19 cellular contexts compared by ENCODE assay signal in genomic region chr9:81391457-81391825, GRCh38.
DNase-seq lines count a peak whose midpoint lies in the region; ATAC-seq and TF ChIP-seq lines count a peak whose summit lies in the region.
"Had no signal": no experiment of that assay in that cellular context is flagged by ENCODE, and none has a peak within 500 bp of the region (broad histone marks: within the 10 kb centered on the region; RNA-seq: fewer than 3 reads in every experiment).

No MANE protein-coding gene starts in this region.

- TF ChIP-seq RAD21 in HCT116 (IDR thresholded peaks at IDR 0.05; ENCODE audit: low read depth), result no peak

- no peak overlapping the region for H4K8ac ChIP-seq in trophoblast cell (ENCODE audit: low read depth, low read length)

- H4K91ac ChIP-seq in trophoblast cell (ENCODE audit: low read depth, low read length), result peak overlapping the region; percentile 70

- H3K27ac ChIP-seq in HCT116 (ENCODE audit: low read depth, low read length) (no peak overlapping the region), RWPE1 (no peak overlapping the region), foreskin keratinocyte (peak overlapping the region; percentile 26), trophoblast cell (ENCODE audit: low read depth, low read length) (peak overlapping the region; percentile 84), gastrocnemius medialis (no peak overlapping the region)

- BruUV-seq in HCT116 (replicated peaks; lab: Mats Ljungman, UMichigan), result no TSS peak

- TF ChIP-seq CTCF in HCT116 (IDR thresholded peaks at IDR 0.05 in 2 of 3, conservative IDR thresholded peaks at IDR 0.05 in 1 of 3; ENCODE audit: borderline replicate concordance in 1 of 3, insufficient read depth in 1 of 3, low read depth in 2 of 3, low read length in 2 of 3), result no peak
- no peak for TF ChIP-seq CTCF in RWPE1 (conservative IDR thresholded peaks at IDR 0.05; ENCODE audit: low read depth)
- TF ChIP-seq CTCF in foreskin keratinocyte (conservative IDR thresholded peaks at IDR 0.05), result no peak
- no peak for TF ChIP-seq CTCF in gastrocnemius medialis (IDR thresholded peaks at IDR 0.05 in 4 of 5, conservative IDR thresholded peaks at IDR 0.05 in 1 of 5)

- H2AFZ ChIP-seq in HCT116 (ENCODE audit: low read depth, low read length, poor library complexity, severe bottlenecking), result no peak overlapping the region
- H2AFZ ChIP-seq in trophoblast cell (ENCODE audit: insufficient read depth, low read length, poor library complexity), result no peak overlapping the region

- POLR2A ChIA-PET in HCT116 (lab: Charles Lee) (no interaction called here), RWPE1 (lab: Yijun Ruan, JAX; ENCODE audit: low non-redundant PET) (no interaction called here)

- peak overlapping the region; percentile 46 for H2BK12ac ChIP-seq in trophoblast cell (ENCODE audit: low read length)

- no peak for DNase-seq in HCT116 (ENCODE audit: low read depth, low spot score)
- DNase-seq in RWPE1 (ENCODE audit: low spot score), result peak; percentile 31
- peak; percentile 64 to 83 for DNase-seq in foreskin keratinocyte
- DNase-seq in trophoblast cell, result peak; percentile 27 to 52
- no peak for DNase-seq in NCI-H1930 (lab: John Stamatoyannopoulos, UW)
- no peak for DNase-seq in gastrocnemius medialis
- DNase-seq: Calu3; CD8-positive, alpha-beta memory T cell; Kasumi-1; NCI-H1092 treated with DMSO at 0.1 percent for 48 hours; NCI-H1436; NCI-H187; NCI-H524; NCI-H774; Right ventricle myocardium superior had no signal

- RAD21 ChIA-PET in HCT116 (lab: Charles Lee; ENCODE audit: low non-redundant PET in 1 of 2, low total read pairs in 2 of 2, uncharacterized antibody in 2 of 2, unreplicated experiment in 2 of 2), result no interaction called here

- H3K9ac ChIP-seq in HCT116 (ENCODE audit: low read length) (no peak overlapping the region), trophoblast cell (ENCODE audit: low read length) (no peak overlapping the region)

- ATAC-seq in HCT116 (peak; percentile 36), foreskin keratinocyte (peak; percentile 73), esophagus mucosa (no peak), gastrocnemius medialis (no peak)
- ATAC-seq: HepG2, K562 had no signal

- H3K4me1 ChIP-seq in HCT116 (ENCODE audit: control insufficient read depth in 1 of 2, insufficient read depth in 2 of 2, low read length in 2 of 2), result peaks cover 11 to 32% of the 10 kb centered on the region in 2 experiments
- peaks cover 31% of the 10 kb centered on the region for H3K4me1 ChIP-seq in foreskin keratinocyte
- peaks cover 20 to 26% of the 10 kb centered on the region in 2 experiments for H3K4me1 ChIP-seq in trophoblast cell (ENCODE audit: control insufficient read depth in 1 of 2, insufficient read depth in 2 of 2, low read length in 2 of 2)
- H3K4me1 ChIP-seq in gastrocnemius medialis, result peaks cover 6 to 15% of the 10 kb centered on the region in 2 donors

- H2BK120ac ChIP-seq in trophoblast cell (ENCODE audit: insufficient read depth, low read length, poor library complexity), result peak overlapping the region; percentile 41

- peak overlapping the region; percentile 22 for H2BK5ac ChIP-seq in trophoblast cell (ENCODE audit: low read depth, low read length, poor library complexity)

- H3K4me3 ChIP-seq in HCT116 (replicated peaks in 1 of 2; ENCODE audit: low read depth in 1 of 2, low read length in 2 of 2), result no peak overlapping the region
- H3K4me3 ChIP-seq in trophoblast cell (ENCODE audit: low read depth, low read length), result no peak overlapping the region
- H3K4me3 ChIP-seq in gastrocnemius medialis, result no peak overlapping the region
- H3K4me3 ChIP-seq: K562, SJSA1 had no signal

- no peaks in the 10 kb centered on the region for H4K20me1 ChIP-seq in HCT116 (ENCODE audit: insufficient read depth)

- H3K23ac ChIP-seq in trophoblast cell (ENCODE audit: low read length), result no peak overlapping the region

- no peak overlapping the region for H2AK5ac ChIP-seq in trophoblast cell (ENCODE audit: low read length)

- no peak overlapping the region for H3K18ac ChIP-seq in trophoblast cell (ENCODE audit: low read length)

- H3K4ac ChIP-seq in trophoblast cell (ENCODE audit: low read depth, low read length), result no peak overlapping the region

- CTCF ChIA-PET in HCT116 (lab: Charles Lee) (no interaction called here), RWPE1 (lab: Yijun Ruan, JAX) (interaction anchor here (0.5 kb wide), 1 partner anchor 52 kb away, joined by 3 read pairs; no protein-coding TSS in a partner anchor)

- in situ Hi-C loops in gastrocnemius medialis (cut with MboI; ENCODE audit: low sequenced_read_pairs in 4 of 4), result no loop called here

- TF ChIP-seq POLR2A in HCT116 (IDR thresholded peaks at IDR 0.05; ENCODE audit: borderline replicate concordance, extremely low read depth, insufficient read depth, insufficient read length), result no peak
- TF ChIP-seq POLR2A in gastrocnemius medialis (IDR thresholded peaks at IDR 0.05), result no peak

- no CpG with 5 or more reads among the region's 2 CpGs for WGBS in trophoblast cell (ENCODE audit: extremely low coverage, insufficient coverage, insufficient read length)

- H3K36me3 ChIP-seq in HCT116 (ENCODE audit: control insufficient read depth in 1 of 2, insufficient read depth in 2 of 2, low read length in 2 of 2) (no peaks in the 10 kb centered on the region), trophoblast cell (ENCODE audit: control insufficient read depth in 1 of 2, insufficient read depth in 2 of 2, low read length in 2 of 2) (no peaks in the 10 kb centered on the region), gastrocnemius medialis (no peaks in the 10 kb centered on the region)
- H3K36me3 ChIP-seq: SJSA1 had no signal

- no peaks in the 10 kb centered on the region for H3K9me3 ChIP-seq in HCT116 (ENCODE audit: control insufficient read depth in 1 of 2, insufficient read depth in 1 of 2, low read depth in 1 of 2, low read length in 2 of 2)
- H3K9me3 ChIP-seq in trophoblast cell (ENCODE audit: insufficient read depth, low read depth, low read length), result peaks cover 1% of the 10 kb centered on the region
- no peaks in the 10 kb centered on the region for H3K9me3 ChIP-seq in gastrocnemius medialis
- H3K9me3 ChIP-seq: SJSA1 had no signal

- intact Hi-C loops in HCT116 (cut with micrococcal nuclease), result no loop called here
- intact Hi-C loops in gastrocnemius medialis (cut with DNase I; ENCODE audit: low total_unique reads), result no loop called here

- no peaks in the 10 kb centered on the region for H3K79me2 ChIP-seq in HCT116 (ENCODE audit: insufficient read depth, low read length)
- peaks cover 4% of the 10 kb centered on the region for H3K79me2 ChIP-seq in trophoblast cell (ENCODE audit: control insufficient read depth, insufficient read depth, low read length, poor library complexity)

- no peak overlapping the region for H3K14ac ChIP-seq in trophoblast cell (ENCODE audit: low read length)

- no peaks in the 10 kb centered on the region for H3K9me2 ChIP-seq in HCT116 (ENCODE audit: insufficient read depth)

- H3K79me1 ChIP-seq in trophoblast cell (ENCODE audit: low read length), result peaks cover 32% of the 10 kb centered on the region

- H3K27me3 ChIP-seq in HCT116 (ENCODE audit: insufficient read depth, low read length) (no peaks in the 10 kb centered on the region), foreskin keratinocyte (no peaks in the 10 kb centered on the region), trophoblast cell (ENCODE audit: insufficient read depth, low read length) (no peaks in the 10 kb centered on the region), gastrocnemius medialis (no peaks in the 10 kb centered on the region)
- H3K27me3 ChIP-seq: SJSA1 had no signal

- H4K12ac ChIP-seq in trophoblast cell (ENCODE audit: low read depth, low read length), result no peak overlapping the region

- H3K4me2 ChIP-seq in HCT116 (ENCODE audit: low read length) (peak overlapping the region; percentile 14), trophoblast cell (ENCODE audit: low read length) (peak overlapping the region; percentile 18)

TF ChIP-seq in HCT116, 20 proteins besides CTCF, POLR2A, EP300 and RAD21 (continues in another document):
- TF ChIP-seq SP1 (IDR thresholded peaks at IDR 0.05; ENCODE audit: low read depth) (no peak), EGR1 (IDR thresholded peaks at IDR 0.05; ENCODE audit: low read depth) (no peak), SIN3A (IDR thresholded peaks at IDR 0.05; ENCODE audit: low read depth) (no peak), ZFX (IDR thresholded peaks at IDR 0.05) (no peak), POLR2AphosphoS5 (IDR thresholded peaks at IDR 0.05; ENCODE audit: low read depth, low read length) (no peak), EZH2phosphoT487 (IDR thresholded peaks at IDR 0.05; ENCODE audit: borderline replicate concordance) (no peak), CBX3 (IDR thresholded peaks at IDR 0.05; ENCODE audit: low read depth) (no peak)
- TF ChIP-seq, protein P1, sequence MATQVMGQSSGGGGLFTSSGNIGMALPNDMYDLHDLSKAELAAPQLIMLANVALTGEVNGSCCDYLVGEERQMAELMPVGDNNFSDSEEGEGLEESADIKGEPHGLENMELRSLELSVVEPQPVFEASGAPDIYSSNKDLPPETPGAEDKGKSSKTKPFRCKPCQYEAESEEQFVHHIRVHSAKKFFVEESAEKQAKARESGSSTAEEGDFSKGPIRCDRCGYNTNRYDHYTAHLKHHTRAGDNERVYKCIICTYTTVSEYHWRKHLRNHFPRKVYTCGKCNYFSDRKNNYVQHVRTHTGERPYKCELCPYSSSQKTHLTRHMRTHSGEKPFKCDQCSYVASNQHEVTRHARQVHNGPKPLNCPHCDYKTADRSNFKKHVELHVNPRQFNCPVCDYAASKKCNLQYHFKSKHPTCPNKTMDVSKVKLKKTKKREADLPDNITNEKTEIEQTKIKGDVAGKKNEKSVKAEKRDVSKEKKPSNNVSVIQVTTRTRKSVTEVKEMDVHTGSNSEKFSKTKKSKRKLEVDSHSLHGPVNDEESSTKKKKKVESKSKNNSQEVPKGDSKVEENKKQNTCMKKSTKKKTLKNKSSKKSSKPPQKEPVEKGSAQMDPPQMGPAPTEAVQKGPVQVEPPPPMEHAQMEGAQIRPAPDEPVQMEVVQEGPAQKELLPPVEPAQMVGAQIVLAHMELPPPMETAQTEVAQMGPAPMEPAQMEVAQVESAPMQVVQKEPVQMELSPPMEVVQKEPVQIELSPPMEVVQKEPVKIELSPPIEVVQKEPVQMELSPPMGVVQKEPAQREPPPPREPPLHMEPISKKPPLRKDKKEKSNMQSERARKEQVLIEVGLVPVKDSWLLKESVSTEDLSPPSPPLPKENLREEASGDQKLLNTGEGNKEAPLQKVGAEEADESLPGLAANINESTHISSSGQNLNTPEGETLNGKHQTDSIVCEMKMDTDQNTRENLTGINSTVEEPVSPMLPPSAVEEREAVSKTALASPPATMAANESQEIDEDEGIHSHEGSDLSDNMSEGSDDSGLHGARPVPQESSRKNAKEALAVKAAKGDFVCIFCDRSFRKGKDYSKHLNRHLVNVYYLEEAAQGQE (IDR thresholded peaks at IDR 0.05; ENCODE audit: low read depth), result no peak

Comparison
In these comparisons a context has a peak if more than half of its experiments do, and no peak if none do; other contexts are left out.
1. ATAC-seq: peak in HCT116 (single experiment) and foreskin keratinocyte (single experiment); none in esophagus mucosa (single experiment) and gastrocnemius medialis (0 of 2).
2. DNase-seq: peak in RWPE1 (single experiment), foreskin keratinocyte (2 of 2) and trophoblast cell (2 of 2); none in HCT116 (single experiment), NCI-H1930 (0 of 2) and gastrocnemius medialis (0 of 2).
3. H3K27ac ChIP-seq: peak in foreskin keratinocyte (single experiment) and trophoblast cell (single experiment); none in HCT116 (single experiment), RWPE1 (single experiment) and gastrocnemius medialis (0 of 4).